ENCODE assay signal across 34 cellular contexts in genomic region chr13:22332411-22332810, GRCh38.
"Had no signal": no experiment of that assay in that cellular context is flagged by ENCODE, and none has a peak within 500 bp of the region (broad histone marks: within the 10 kb centered on the region; RNA-seq: fewer than 3 reads in every experiment).

No MANE protein-coding gene starts in this region.

- H3K27ac ChIP-seq: ascending aorta, breast epithelium, cardiac muscle cell, coronary artery, dorsolateral prefrontal cortex, esophagus squamous epithelium, gastroesophageal sphincter, WERI-Rb-1 had no signal

- H3K27ac Mint-ChIP-seq: activated B cell treated with CpG ODN at 0.5 μM for 24 hours; activated CD4-positive, alpha-beta memory T cell treated with anti-CD3 and anti-CD28 coated beads, Interleukin-2, amount 10 ng/mL, durations not matched to agents 7 days and 5 days; activated CD4-positive, alpha-beta T cell treated with anti-CD3 and anti-CD28 coated beads for 36 hours; activated CD4-positive, alpha-beta T cell treated with anti-CD3 and anti-CD28 coated beads, Interleukin-2, amount 10 ng/mL, durations not matched to agents 7 days and 5 days; activated naive CD4-positive, alpha-beta T cell treated with anti-CD3 and anti-CD28 coated beads, Interleukin-2, amount 10 ng/mL, durations not matched to agents 7 days and 5 days; activated naive CD4-positive, alpha-beta T cell treated with anti-CD3 and anti-CD28 coated beads, Interleukin-2, amount 50 U/mL, for 72 hours; activated naive CD8-positive, alpha-beta T cell treated with anti-CD3 and anti-CD28 coated beads, Interleukin-2, amount 10 ng/mL, durations not matched to agents 7 days and 5 days; activated T-cell treated with anti-CD3 and anti-CD28 coated beads, Interleukin-2, amount 50 U/mL, for 24 hours; activated T-cell treated with anti-CD3 and anti-CD28 coated beads, Interleukin-2, amount 50 U/mL, for 72 hours; brain; dendritic cell treated with granulocyte-macrophage colony-stimulating factor and Interleukin-4, amounts not matched to agents 40 ng/mL and 50 ng/mL, for 4 days; effector memory CD8-positive, alpha-beta T cell; T-helper 17 cell; T-helper 2 cell treated with Interferon-gamma antibody and Interleukin-4, amounts not matched to agents 5 μg/mL and 100 μg/mL, for 36 hours had no signal

- H3K4me3 ChIP-seq: ascending aorta, breast epithelium, cardiac muscle cell, coronary artery, dorsolateral prefrontal cortex, esophagus squamous epithelium, gastroesophageal sphincter had no signal

- H3K4me1 ChIP-seq: ascending aorta, breast epithelium, esophagus squamous epithelium, gastroesophageal sphincter had no signal

- ATAC-seq: activated CD4-positive, alpha-beta T cell treated with anti-CD3 and anti-CD28 coated beads for 36 hours; activated CD4-positive, CD25-positive, alpha-beta regulatory T cell treated with anti-CD3 and anti-CD28 coated beads, Interleukin-2, amount 50 U/mL, for 24 hours; activated naive CD4-positive, alpha-beta T cell treated with anti-CD3 and anti-CD28 coated beads, Interleukin-2, amount 50 U/mL, for 72 hours; activated T-cell treated with anti-CD3 and anti-CD28 coated beads, Interleukin-2, amount 50 U/mL, for 72 hours; effector memory CD8-positive, alpha-beta T cell; gastroesophageal sphincter; T-helper 17 cell had no signal

- H3K36me3 Mint-ChIP-seq: activated naive CD4-positive, alpha-beta T cell treated with anti-CD3 and anti-CD28 coated beads, Interleukin-2, amount 10 ng/mL, durations not matched to agents 7 days and 5 days; activated naive CD8-positive, alpha-beta T cell treated with anti-CD3 and anti-CD28 coated beads, Interleukin-2, amount 10 ng/mL, durations not matched to agents 7 days and 5 days; brain had no signal

- H3K9me3 Mint-ChIP-seq: activated B cell treated with CpG ODN at 0.5 μM for 24 hours; activated CD4-positive, alpha-beta T cell treated with anti-CD3 and anti-CD28 coated beads, Interleukin-2, amount 10 ng/mL, durations not matched to agents 7 days and 5 days; activated naive CD4-positive, alpha-beta T cell treated with anti-CD3 and anti-CD28 coated beads, Interleukin-2, amount 10 ng/mL, durations not matched to agents 7 days and 5 days; activated T-cell treated with anti-CD3 and anti-CD28 coated beads, Interleukin-2, amount 50 U/mL, for 24 hours had no signal

- H3K27me3 ChIP-seq: ascending aorta, breast epithelium, cardiac muscle cell, esophagus squamous epithelium, gastroesophageal sphincter had no signal

- DNase-seq: activated B cell treated with CpG ODN at 0.5 μM for 24 hours; activated CD4-positive, alpha-beta memory T cell treated with anti-CD3 and anti-CD28 coated beads, Interleukin-2, amount 10 ng/mL, durations not matched to agents 7 days and 5 days; activated CD4-positive, alpha-beta T cell treated with anti-CD3 and anti-CD28 coated beads for 36 hours; activated CD4-positive, alpha-beta T cell treated with anti-CD3 and anti-CD28 coated beads, Interleukin-2, amount 10 ng/mL, durations not matched to agents 7 days and 5 days; activated CD4-positive, alpha-beta T cell treated with anti-CD3 and anti-CD28 coated beads, Interleukin-2, amount 50 U/mL, for 4 hours; activated CD8-positive, alpha-beta memory T cell treated with anti-CD3 and anti-CD28 coated beads, Interleukin-2, amount 50 U/mL, for 48 hours; activated gamma-delta T cell; activated naive CD4-positive, alpha-beta T cell; activated naive CD4-positive, alpha-beta T cell treated with anti-CD3 and anti-CD28 coated beads, Interleukin-2, amount 10 ng/mL, durations not matched to agents 7 days and 5 days; activated naive CD8-positive, alpha-beta T cell treated with anti-CD3 and anti-CD28 coated beads, Interleukin-2, amount 10 ng/mL, durations not matched to agents 7 days and 5 days; activated T-cell treated with anti-CD3 and anti-CD28 coated beads for 4 hours; activated T-cell treated with anti-CD3 and anti-CD28 coated beads, Interleukin-2, amount 50 U/mL, for 24 hours; activated T-cell treated with anti-CD3 and anti-CD28 coated beads, Interleukin-2, amount 50 U/mL, for 72 hours; central memory CD4-positive, alpha-beta T cell; cerebellar nuclear complex; dorsolateral prefrontal cortex; effector memory CD8-positive, alpha-beta T cell; erythroblast; esophagus squamous epithelium; foreskin melanocyte; T-helper 1 cell; T-helper 17 cell; T1000; WERI-Rb-1 had no signal

- H3K4me1 Mint-ChIP-seq: activated B cell treated with CpG ODN at 0.5 μM for 24 hours; activated CD4-positive, alpha-beta memory T cell treated with anti-CD3 and anti-CD28 coated beads, Interleukin-2, amount 10 ng/mL, durations not matched to agents 7 days and 5 days; activated CD4-positive, alpha-beta T cell treated with anti-CD3 and anti-CD28 coated beads for 36 hours; activated CD4-positive, alpha-beta T cell treated with anti-CD3 and anti-CD28 coated beads, Interleukin-2, amount 10 ng/mL, durations not matched to agents 7 days and 5 days; activated naive CD4-positive, alpha-beta T cell treated with anti-CD3 and anti-CD28 coated beads, Interleukin-2, amount 10 ng/mL, durations not matched to agents 7 days and 5 days; activated naive CD8-positive, alpha-beta T cell treated with anti-CD3 and anti-CD28 coated beads, Interleukin-2, amount 10 ng/mL, durations not matched to agents 7 days and 5 days had no signal

- H3K9me3 ChIP-seq: ascending aorta, breast epithelium, esophagus squamous epithelium had no signal

- H3K4me3 Mint-ChIP-seq: activated B cell treated with CpG ODN at 0.5 μM for 24 hours; activated CD4-positive, alpha-beta memory T cell treated with anti-CD3 and anti-CD28 coated beads, Interleukin-2, amount 10 ng/mL, durations not matched to agents 7 days and 5 days; activated CD4-positive, alpha-beta T cell treated with anti-CD3 and anti-CD28 coated beads for 36 hours; activated CD4-positive, alpha-beta T cell treated with anti-CD3 and anti-CD28 coated beads, Interleukin-2, amount 10 ng/mL, durations not matched to agents 7 days and 5 days; activated naive CD4-positive, alpha-beta T cell treated with anti-CD3 and anti-CD28 coated beads, Interleukin-2, amount 10 ng/mL, durations not matched to agents 7 days and 5 days; activated naive CD8-positive, alpha-beta T cell treated with anti-CD3 and anti-CD28 coated beads, Interleukin-2, amount 10 ng/mL, durations not matched to agents 7 days and 5 days; activated T-cell treated with anti-CD3 and anti-CD28 coated beads, Interleukin-2, amount 50 U/mL, for 24 hours; activated T-cell treated with anti-CD3 and anti-CD28 coated beads, Interleukin-2, amount 50 U/mL, for 72 hours; brain; dendritic cell treated with granulocyte-macrophage colony-stimulating factor and Interleukin-4, amounts not matched to agents 40 ng/mL and 50 ng/mL, for 4 days; effector memory CD8-positive, alpha-beta T cell; T-helper 17 cell; T-helper 2 cell treated with Interferon-gamma antibody and Interleukin-4, amounts not matched to agents 5 μg/mL and 100 μg/mL, for 36 hours had no signal

- H3K27me3 Mint-ChIP-seq: activated B cell treated with CpG ODN at 0.5 μM for 24 hours; activated CD4-positive, alpha-beta T cell treated with anti-CD3 and anti-CD28 coated beads, Interleukin-2, amount 10 ng/mL, durations not matched to agents 7 days and 5 days; activated naive CD4-positive, alpha-beta T cell treated with anti-CD3 and anti-CD28 coated beads, Interleukin-2, amount 10 ng/mL, durations not matched to agents 7 days and 5 days; activated naive CD8-positive, alpha-beta T cell treated with anti-CD3 and anti-CD28 coated beads, Interleukin-2, amount 10 ng/mL, durations not matched to agents 7 days and 5 days; activated T-cell treated with anti-CD3 and anti-CD28 coated beads, Interleukin-2, amount 50 U/mL, for 24 hours; dendritic cell treated with granulocyte-macrophage colony-stimulating factor and Interleukin-4, amounts not matched to agents 40 ng/mL and 50 ng/mL, for 4 days; effector memory CD8-positive, alpha-beta T cell; T-helper 17 cell had no signal

- H3K36me3 ChIP-seq: ascending aorta, breast epithelium, cardiac muscle cell, esophagus squamous epithelium, gastroesophageal sphincter, WERI-Rb-1 had no signal
